Comparison of ENCODE assay signal across 21 cellular contexts in genomic region chr6:77774457-77774856, GRCh38.
DNase-seq lines count a peak whose midpoint lies in the region; ATAC-seq and TF ChIP-seq lines count a peak whose summit lies in the region.
"Had no signal": no experiment of that assay in that cellular context is flagged by ENCODE, and none has a peak within 500 bp of the region (broad histone marks: within the 10 kb centered on the region; RNA-seq: fewer than 3 reads in every experiment).

No MANE protein-coding gene starts in this region.

- H3K9me3 Mint-ChIP-seq in activated CD8-positive, alpha-beta T cell treated with anti-CD3 and anti-CD28 coated beads, Interleukin-2, amount 10 ng/mL, durations not matched to agents 7 days and 5 days (ENCODE audit: insufficient read depth) = peaks cover 25% of the 10 kb centered on the region
- H3K9me3 Mint-ChIP-seq in activated CD8-positive, alpha-beta T cell treated with anti-CD3 and anti-CD28 coated beads for 36 hours = peaks cover 20% of the 10 kb centered on the region

- H3K9me3 ChIP-seq in DND-41 (ENCODE audit: insufficient read depth, low read length, severe bottlenecking) (no peaks in the 10 kb centered on the region), KOPT-K1 (ENCODE audit: insufficient read depth, low read length, poor library complexity, severe bottlenecking) (peaks cover 3% of the 10 kb centered on the region), OCI-LY3 (ENCODE audit: insufficient read depth, low read length) (peaks cover 5% of the 10 kb centered on the region; the same call in 1 of the 2 replicates)
- H3K9me3 ChIP-seq: BLaER1, Caco-2 had no signal

- H3K4me1 Mint-ChIP-seq in activated CD8-positive, alpha-beta T cell treated with anti-CD3 and anti-CD28 coated beads, Interleukin-2, amount 10 ng/mL, durations not matched to agents 7 days and 5 days (ENCODE audit: low read depth) = no peaks in the 10 kb centered on the region
- no peaks in the 10 kb centered on the region for H3K4me1 Mint-ChIP-seq in activated CD8-positive, alpha-beta T cell treated with anti-CD3 and anti-CD28 coated beads for 36 hours (ENCODE audit: low read depth)
- H3K4me1 Mint-ChIP-seq: B cell; CD4-positive, CD25-positive, alpha-beta regulatory T cell had no signal

- H3K36me3 ChIP-seq in DND-41 (ENCODE audit: insufficient read depth, low read length) (no peaks in the 10 kb centered on the region), KOPT-K1 (ENCODE audit: insufficient read depth, low read length) (no peaks in the 10 kb centered on the region), OCI-LY3 (replicated peaks; ENCODE audit: low read depth, low read length) (no peaks in the 10 kb centered on the region)
- H3K36me3 ChIP-seq: BLaER1 had no signal

- H3K27me3 ChIP-seq in DND-41 (ENCODE audit: insufficient read depth, low read length, poor library complexity) (no peaks in the 10 kb centered on the region), OCI-LY3 (ENCODE audit: low read depth, low read length) (no peaks in the 10 kb centered on the region)
- H3K27me3 ChIP-seq: BLaER1 had no signal

- H3K27me3 Mint-ChIP-seq in activated CD8-positive, alpha-beta T cell treated with anti-CD3 and anti-CD28 coated beads, Interleukin-2, amount 10 ng/mL, durations not matched to agents 7 days and 5 days (ENCODE audit: low read depth) = no peaks in the 10 kb centered on the region
- H3K27me3 Mint-ChIP-seq in activated CD8-positive, alpha-beta T cell treated with anti-CD3 and anti-CD28 coated beads for 36 hours = no peaks in the 10 kb centered on the region
- H3K27me3 Mint-ChIP-seq: B cell; CD4-positive, CD25-positive, alpha-beta regulatory T cell had no signal

- DNase-seq in activated CD8-positive, alpha-beta T cell treated with anti-CD3 and anti-CD28 coated beads, Interleukin-2, amount 10 ng/mL, durations not matched to agents 7 days and 5 days = no peak
- DNase-seq in activated CD8-positive, alpha-beta T cell treated with anti-CD3 and anti-CD28 coated beads for 36 hours = no peak
- DNase-seq in DND-41 (no peak), GM13976 (ENCODE audit: low spot score) (no peak), dedifferentiated amniotic fluid mesenchymal stem cell (ENCODE audit: extremely low spot score) (no peak), NCI-H146 treated with DMSO at 0.1 percent for 48 hours (lab: John Stamatoyannopoulos, UW; ENCODE audit: unreplicated experiment) (no peak)
- DNase-seq: Caco-2; CD4-positive, CD25-positive, alpha-beta regulatory T cell; CD8-positive, alpha-beta T cell; DMS153; EL; GDM1; GM23248; H7; HCEC 1CT had no signal

- H3K4me1 ChIP-seq in DND-41 (ENCODE audit: insufficient read depth, low read length) (peaks cover 6% of the 10 kb centered on the region; the same call in 1 of the 2 replicates), OCI-LY3 (ENCODE audit: low read length) (peaks cover 15% of the 10 kb centered on the region)
- H3K4me1 ChIP-seq: BLaER1, Caco-2 had no signal

- H3K27ac ChIP-seq in DND-41 (ENCODE audit: low read length) (no peak overlapping the region), KOPT-K1 (ENCODE audit: low read depth, low read length, poor library complexity, severe bottlenecking) (peak overlapping the region; percentile 13), OCI-LY3 (ENCODE audit: low read length) (peak overlapping the region; percentile 50)
- H3K27ac ChIP-seq: 22Rv1, BLaER1, C4-2B, GM23248 had no signal

- H3K27ac Mint-ChIP-seq in activated CD8-positive, alpha-beta T cell treated with anti-CD3 and anti-CD28 coated beads, Interleukin-2, amount 10 ng/mL, durations not matched to agents 7 days and 5 days = peak overlapping the region; percentile 9
- H3K27ac Mint-ChIP-seq in activated CD8-positive, alpha-beta T cell treated with anti-CD3 and anti-CD28 coated beads for 36 hours = no peak overlapping the region
- H3K27ac Mint-ChIP-seq: B cell; CD4-positive, CD25-positive, alpha-beta regulatory T cell; CD8-positive, alpha-beta T cell had no signal

- H4K20me1 ChIP-seq in DND-41 (ENCODE audit: insufficient read depth, low read length) (no peaks in the 10 kb centered on the region), OCI-LY3 (ENCODE audit: insufficient read depth, low read length) (no peaks in the 10 kb centered on the region)
- H4K20me1 ChIP-seq: BLaER1 had no signal

- H3K4me3 Mint-ChIP-seq in activated CD8-positive, alpha-beta T cell treated with anti-CD3 and anti-CD28 coated beads, Interleukin-2, amount 10 ng/mL, durations not matched to agents 7 days and 5 days = no peak overlapping the region
- H3K4me3 Mint-ChIP-seq in activated CD8-positive, alpha-beta T cell treated with anti-CD3 and anti-CD28 coated beads for 36 hours = no peak overlapping the region
- H3K4me3 Mint-ChIP-seq: B cell; CD4-positive, CD25-positive, alpha-beta regulatory T cell; CD8-positive, alpha-beta T cell had no signal

- no peak overlapping the region for H3K4me2 ChIP-seq in DND-41 (ENCODE audit: insufficient read depth, low read length)
- peak overlapping the region; percentile 12; the same call in 1 of the 2 replicates for H3K4me2 ChIP-seq in OCI-LY3 (ENCODE audit: low read length)
- H3K4me2 ChIP-seq: BLaER1 had no signal

- no peak for ATAC-seq in activated CD8-positive, alpha-beta T cell treated with anti-CD3 and anti-CD28 coated beads, Interleukin-2, amount 10 ng/mL, durations not matched to agents 7 days and 5 days
- no peak for ATAC-seq in activated CD8-positive, alpha-beta T cell treated with anti-CD3 and anti-CD28 coated beads for 36 hours
- peak; percentile 77 for ATAC-seq in DND-41 (ENCODE audit: insufficient read depth, low read depth)
- ATAC-seq: CD8-positive, alpha-beta T cell had no signal

- intact Hi-C loops in activated CD8-positive, alpha-beta T cell treated with anti-CD3 and anti-CD28 coated beads for 36 hours (cut with micrococcal nuclease) = no loop called here

- POLR2A ChIA-PET in activated CD8-positive, alpha-beta T cell treated with anti-CD3 and anti-CD28 coated beads, Interleukin-2, amount 10 ng/mL, durations not matched to agents 7 days and 5 days (lab: Charles Lee) = no interaction called here
- POLR2A ChIA-PET in activated CD8-positive, alpha-beta T cell treated with anti-CD3 and anti-CD28 coated beads for 36 hours (lab: Charles Lee) = no interaction called here

- H3K36me3 Mint-ChIP-seq in activated CD8-positive, alpha-beta T cell treated with anti-CD3 and anti-CD28 coated beads, Interleukin-2, amount 10 ng/mL, durations not matched to agents 7 days and 5 days (ENCODE audit: low read depth) = no peaks in the 10 kb centered on the region
- no peaks in the 10 kb centered on the region for H3K36me3 Mint-ChIP-seq in activated CD8-positive, alpha-beta T cell treated with anti-CD3 and anti-CD28 coated beads for 36 hours (ENCODE audit: low read depth)
- H3K36me3 Mint-ChIP-seq: CD4-positive, CD25-positive, alpha-beta regulatory T cell; CD8-positive, alpha-beta T cell had no signal

- H3K4me3 ChIP-seq in DND-41 (ENCODE audit: low read depth in 1 of 2, low read length in 2 of 2) (no peak overlapping the region), OCI-LY3 (ENCODE audit: low read length) (no peak overlapping the region)
- H3K4me3 ChIP-seq: BLaER1, GM23248 had no signal

- in situ Hi-C loops in GM13976 (cut with MboI; ENCODE audit: low sequenced_read_pairs, unreplicated experiment) = no loop called here

- H2AFZ ChIP-seq in DND-41 (ENCODE audit: low read depth, low read length) = no peak overlapping the region
- no peak overlapping the region for H2AFZ ChIP-seq in OCI-LY3 (ENCODE audit: low read depth, low read length)
- H2AFZ ChIP-seq: GM23248 had no signal

- H3K9ac ChIP-seq in DND-41 (ENCODE audit: low read depth, low read length) (no peak overlapping the region), OCI-LY3 (ENCODE audit: low read length) (no peak overlapping the region)
- H3K9ac ChIP-seq: BLaER1, GM23248 had no signal

- CTCF ChIA-PET in activated CD8-positive, alpha-beta T cell treated with anti-CD3 and anti-CD28 coated beads, Interleukin-2, amount 10 ng/mL, durations not matched to agents 7 days and 5 days (lab: Charles Lee) = no interaction called here
- CTCF ChIA-PET in activated CD8-positive, alpha-beta T cell treated with anti-CD3 and anti-CD28 coated beads for 36 hours (lab: Charles Lee) = no interaction called here

- H3K79me2 ChIP-seq in DND-41 (ENCODE audit: insufficient read depth, low read length) = no peaks in the 10 kb centered on the region
- H3K79me2 ChIP-seq in OCI-LY3 (ENCODE audit: low read length) = no peaks in the 10 kb centered on the region

- TF ChIP-seq CTCF in activated CD8-positive, alpha-beta T cell treated with anti-CD3 and anti-CD28 coated beads for 36 hours (IDR thresholded peaks at IDR 0.05) = no peak
- no peak for TF ChIP-seq CTCF in DND-41 (IDR thresholded peaks at IDR 0.05; ENCODE audit: borderline replicate concordance, extremely low read depth, low read length, poor library complexity, severe bottlenecking)
- no peak for TF ChIP-seq CTCF in OCI-LY3 (IDR thresholded peaks at IDR 0.05; ENCODE audit: low read depth, low read length)
- no peak for TF ChIP-seq CTCF in GM13976 (IDR thresholded peaks at IDR 0.05; ENCODE audit: borderline replicate concordance, control extremely low read depth, extremely low read depth, insufficient read depth, missing control alignments)
